In the genomic region with DNA sequence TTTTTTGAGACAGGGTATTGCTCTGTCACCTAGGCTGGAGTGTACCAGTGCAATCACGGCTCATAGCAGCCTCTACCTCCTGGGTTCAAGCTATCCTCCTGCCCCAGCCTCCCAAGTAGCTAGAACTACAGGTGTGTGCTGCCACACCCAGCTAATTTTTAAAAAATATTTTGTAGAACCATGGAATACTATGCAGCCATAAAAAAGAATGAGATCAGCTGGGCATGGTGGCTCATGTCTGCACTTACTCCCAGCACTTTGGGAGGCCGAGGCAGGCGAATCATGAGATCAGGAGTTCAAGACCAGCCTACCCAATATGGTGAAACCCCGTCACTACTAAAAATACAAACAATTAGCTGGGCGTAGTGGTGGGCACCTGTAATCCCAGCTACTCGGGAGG, we compare ENCODE assay signal across 5 cellular contexts.
"Had no signal": no experiment of that assay in that cellular context is flagged by ENCODE, and none has a peak within 500 bp of the region (broad histone marks: within the 10 kb centered on the region; RNA-seq: fewer than 3 reads in every experiment).

No MANE protein-coding gene starts in this region.

- H3K27ac ChIP-seq: KMS-11, RWPE1 had no signal

- DNase-seq: NCI-H2081 treated with DMSO at 0.1 percent for 48 hours, NCI-H524 treated with DMSO at 0.1 percent for 48 hours had no signal

- H3K9me3 ChIP-seq: SK-N-SH had no signal
